In the genomic region with DNA sequence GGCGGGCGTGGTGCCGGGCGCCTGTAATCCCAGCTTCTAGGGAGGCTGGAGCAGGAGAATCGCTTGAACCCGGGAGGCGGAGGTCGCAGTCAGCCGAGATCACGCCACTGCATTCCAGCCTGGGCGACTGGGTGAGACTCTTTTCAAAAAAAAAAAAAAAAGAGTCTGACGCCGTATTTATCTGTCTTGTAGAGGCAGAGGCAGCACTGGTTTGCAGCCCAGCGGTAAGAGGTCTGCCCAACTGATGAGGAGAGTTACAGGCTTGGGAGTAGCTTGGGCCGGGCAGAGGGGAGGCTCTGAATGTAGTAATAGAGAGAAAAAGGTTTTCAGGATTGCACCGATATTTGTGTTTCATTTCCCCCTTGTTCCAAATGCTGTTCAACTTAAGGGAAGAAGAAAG, we compare ENCODE assay signal across 17 cellular contexts. TPM values are rescaled to one million over a fixed set of nuclear protein-coding genes. Genes with fewer than 3 reads are reported as not detected.
DNase-seq lines count a peak whose midpoint lies in the region; ATAC-seq, FAIRE-seq and TF ChIP-seq lines count a peak whose summit lies in the region.
"Had no signal": no experiment of that assay in that cellular context is flagged by ENCODE, and none has a peak within 500 bp of the region (broad histone marks: within the 10 kb centered on the region; RNA-seq: fewer than 3 reads in every experiment).

No MANE protein-coding gene starts in this region.

- H2AK5ac ChIP-seq in mesenchymal stem cell (ENCODE audit: low read length, severe bottlenecking) = no peak overlapping the region

- no peaks in the 10 kb centered on the region; the same call in 2 of the 3 replicates for H3K9me3 Mint-ChIP-seq in GM23338
- H3K9me3 Mint-ChIP-seq in activated naive CD8-positive, alpha-beta T cell treated with anti-CD3 and anti-CD28 coated beads, Interleukin-2, amount 10 ng/mL, durations not matched to agents 7 days and 5 days = no peaks in the 10 kb centered on the region

- TF ChIP-seq EP300 in A549 (IDR thresholded peaks at IDR 0.05) = no peak

- POLR2A ChIA-PET in A549 (lab: Yijun Ruan, JAX) = interaction anchor here (0.5 kb wide), 2 partner anchors 362 to 1781 kb away, joined by 3 to 9 read pairs; no protein-coding TSS in a partner anchor
- POLR2A ChIA-PET in activated naive CD8-positive, alpha-beta T cell treated with anti-CD3 and anti-CD28 coated beads, Interleukin-2, amount 10 ng/mL, durations not matched to agents 7 days and 5 days (lab: Charles Lee) = no interaction called here

- H3K79me2 ChIP-seq in GM23338 (replicated peaks; ENCODE audit: insufficient read depth) = no peaks in the 10 kb centered on the region

- TF ChIP-seq CTCF in A549 (IDR thresholded peaks at IDR 0.05) = no peak
- TF ChIP-seq CTCF in GM23338 (conservative IDR thresholded peaks at IDR 0.05; ENCODE audit: low read depth in 2 of 2) = no peak

- no peak overlapping the region for H2BK120ac ChIP-seq in mesenchymal stem cell (ENCODE audit: low read depth, low read length)

- CTCF ChIA-PET in A549 (lab: Yijun Ruan, JAX) = interaction anchor here (3.9 kb wide), 1 partner anchor 12 kb away, joined by 14 read pairs; no protein-coding TSS in a partner anchor

- TF ChIP-seq POLR2A in A549 (IDR thresholded peaks at IDR 0.05; ENCODE audit: low read length) = no peak

- H3K14ac ChIP-seq in mesenchymal stem cell (ENCODE audit: low read length in 2 of 2) = no peak overlapping the region

- H3K9me3 ChIP-seq in A549 = no peaks in the 10 kb centered on the region
- no peaks in the 10 kb centered on the region for H3K9me3 ChIP-seq in mesenchymal stem cell (ENCODE audit: control insufficient read depth, low read length)
- H3K9me3 ChIP-seq: BE2C had no signal

- peaks cover 31% of the 10 kb centered on the region for H3K4me1 Mint-ChIP-seq in GM23338
- peaks cover 24% of the 10 kb centered on the region for H3K4me1 Mint-ChIP-seq in activated naive CD8-positive, alpha-beta T cell treated with anti-CD3 and anti-CD28 coated beads, Interleukin-2, amount 10 ng/mL, durations not matched to agents 7 days and 5 days

- H3K27ac Mint-ChIP-seq in GM23338 = no peak overlapping the region
- no peak overlapping the region for H3K27ac Mint-ChIP-seq in activated naive CD8-positive, alpha-beta T cell treated with anti-CD3 and anti-CD28 coated beads, Interleukin-2, amount 10 ng/mL, durations not matched to agents 7 days and 5 days

- no peaks in the 10 kb centered on the region; the same call in 2 of the 3 replicates for H3K36me3 Mint-ChIP-seq in GM23338 (ENCODE audit: low read depth)
- no peaks in the 10 kb centered on the region for H3K36me3 Mint-ChIP-seq in activated naive CD8-positive, alpha-beta T cell treated with anti-CD3 and anti-CD28 coated beads, Interleukin-2, amount 10 ng/mL, durations not matched to agents 7 days and 5 days

- no peak overlapping the region for H3K23ac ChIP-seq in mesenchymal stem cell (ENCODE audit: low read length in 2 of 2)

- H4K91ac ChIP-seq in mesenchymal stem cell (ENCODE audit: low read length) = no peak overlapping the region

- no peak overlapping the region for H3K4me3 ChIP-seq in A549
- H3K4me3 ChIP-seq in GM23338 = peak overlapping the region; percentile 50
- peak overlapping the region in 1 of 2 experiments; percentile 81 for H3K4me3 ChIP-seq in mesenchymal stem cell (ENCODE audit: insufficient read depth in 1 of 2, low read depth in 1 of 2, low read length in 2 of 2)

- ATAC-seq in A549 (no peak), GM23338 (peak; percentile 17), GM21576 (IDR thresholded peaks at IDR 0.05; ENCODE audit: unreplicated experiment) (no peak), GM21367 (IDR thresholded peaks at IDR 0.05; ENCODE audit: unreplicated experiment) (no peak)
- no peak for ATAC-seq in activated naive CD8-positive, alpha-beta T cell treated with anti-CD3 and anti-CD28 coated beads, Interleukin-2, amount 10 ng/mL, durations not matched to agents 7 days and 5 days (ENCODE audit: low read depth)
- ATAC-seq: SK-N-SH treated with all-trans-retinoic acid at 6 μM for 48 hours had no signal

- H2BK5ac ChIP-seq in mesenchymal stem cell (ENCODE audit: low read depth, low read length, poor library complexity, severe bottlenecking) = no peak overlapping the region

- peak overlapping the region; percentile 88 for H3K9ac ChIP-seq in mesenchymal stem cell (ENCODE audit: low read length)

- H2BK15ac ChIP-seq in mesenchymal stem cell (ENCODE audit: low read depth, poor library complexity, severe bottlenecking) = no peak overlapping the region

- no peak overlapping the region for H2AFZ ChIP-seq in GM23338
- H2AFZ ChIP-seq in mesenchymal stem cell (ENCODE audit: low read depth, low read length) = no peak overlapping the region

- no peak for TF ChIP-seq RAD21 in A549 (conservative IDR thresholded peaks at IDR 0.05 in 1 of 2, IDR thresholded peaks at IDR 0.05 in 1 of 2)

- H2BK12ac ChIP-seq in mesenchymal stem cell (ENCODE audit: low read length in 2 of 2) = no peak overlapping the region

- H3K27ac ChIP-seq in A549 (peak overlapping the region in 1 of 2 experiments; percentile 86; a peak in 1 of 6 replicates), GM23338 (ENCODE audit: low read depth) (no peak overlapping the region), mesenchymal stem cell (ENCODE audit: low read length, poor library complexity, severe bottlenecking) (no peak overlapping the region), caudate nucleus (ENCODE audit: low read depth, low read length) (no peak overlapping the region)

- H3K79me1 ChIP-seq in mesenchymal stem cell (replicated peaks; ENCODE audit: low read length, poor library complexity, severe bottlenecking) = no peaks in the 10 kb centered on the region

- H3K27me3 ChIP-seq in GM23338 (ENCODE audit: insufficient read depth) (peaks cover 63% of the 10 kb centered on the region), mesenchymal stem cell (ENCODE audit: control insufficient read depth in 1 of 2, insufficient read depth in 1 of 2, low read length in 2 of 2) (peaks cover 37 to 42% of the 10 kb centered on the region in 2 experiments)

- WGBS in A549 (ENCODE audit: missing lambda C conversion rate) = 94% methylated on average over 16 of the region's 16 CpGs
- WGBS in mesenchymal stem cell = 60% methylated on average over 15 of the region's 16 CpGs

- peaks cover 6% of the 10 kb centered on the region; the same call in 1 of the 2 replicates for H4K20me1 ChIP-seq in GM23338 (replicated peaks; ENCODE audit: insufficient read depth)

- H3K4ac ChIP-seq in mesenchymal stem cell (ENCODE audit: low read depth in 1 of 2, low read length in 2 of 2) = no peak overlapping the region

- no peak overlapping the region for H4K8ac ChIP-seq in mesenchymal stem cell (ENCODE audit: low read length)

- H3K4me2 ChIP-seq in A549 = peak overlapping the region; percentile 88
- peak overlapping the region; percentile 73 for H3K4me2 ChIP-seq in GM23338
- no peak overlapping the region for H3K4me2 ChIP-seq in mesenchymal stem cell (ENCODE audit: low read length, poor library complexity, severe bottlenecking)

- peaks cover 17% of the 10 kb centered on the region for H3K4me1 ChIP-seq in A549
- H3K4me1 ChIP-seq in GM23338 (ENCODE audit: insufficient read depth) = peaks cover 36% of the 10 kb centered on the region
- peaks cover 18% of the 10 kb centered on the region for H3K4me1 ChIP-seq in mesenchymal stem cell (ENCODE audit: control insufficient read depth, insufficient read depth, low read depth, low read length)
- H3K4me1 ChIP-seq: BE2C had no signal

- no peak overlapping the region for H3K18ac ChIP-seq in mesenchymal stem cell (ENCODE audit: low read depth in 1 of 2, low read length in 2 of 2)

- no peak for DNase-seq in A549 (ENCODE audit: low read depth in 1 of 2, low spot score in 1 of 2)
- DNase-seq in GM23338 (ENCODE audit: low spot score) = peak; percentile 47
- no peak for DNase-seq in activated naive CD8-positive, alpha-beta T cell treated with anti-CD3 and anti-CD28 coated beads, Interleukin-2, amount 10 ng/mL, durations not matched to agents 7 days and 5 days
- no peak for DNase-seq in mesenchymal stem cell
- DNase-seq in stimulated activated CD4-positive, alpha-beta T cell treated with anti-CD3 and anti-CD28 coated beads, Interleukin-2, amount 100 ng/mL, for 24 hours = no peak
- no peak for DNase-seq in caudate nucleus (lab: John Stamatoyannopoulos, UW)
- DNase-seq: activated CD4-positive, alpha-beta T cell treated with anti-CD3 and anti-CD28 coated beads for 48 hours; BE2C; effector memory CD4-positive, alpha-beta T cell; head of caudate nucleus; NCI-H748 treated with DMSO at 0.1 percent for 48 hours had no signal

- peaks cover 27% of the 10 kb centered on the region for H3F3A ChIP-seq in GM23338 (replicated peaks; ENCODE audit: low read depth)

- no peaks in the 10 kb centered on the region for H3K36me3 ChIP-seq in GM23338 (ENCODE audit: insufficient read depth)
- no peaks in the 10 kb centered on the region for H3K36me3 ChIP-seq in mesenchymal stem cell (ENCODE audit: control insufficient read depth in 1 of 2, insufficient read depth in 2 of 2, low read depth in 1 of 2, low read length in 2 of 2)
- H3K36me3 ChIP-seq: BE2C had no signal

- H3K4me3 Mint-ChIP-seq in GM23338 = peak overlapping the region; percentile 93
- peak overlapping the region; percentile 66 for H3K4me3 Mint-ChIP-seq in activated naive CD8-positive, alpha-beta T cell treated with anti-CD3 and anti-CD28 coated beads, Interleukin-2, amount 10 ng/mL, durations not matched to agents 7 days and 5 days

- FAIRE-seq in A549 (lab: Jason Lieb, UNC) = no peak

- H3K9me2 ChIP-seq in GM23338 (ENCODE audit: insufficient read depth) = no peaks in the 10 kb centered on the region

- H3K27me3 Mint-ChIP-seq in GM23338 (ENCODE audit: insufficient read depth, low read depth, poor library complexity) = peaks cover 66% of the 10 kb centered on the region
- H3K27me3 Mint-ChIP-seq in activated naive CD8-positive, alpha-beta T cell treated with anti-CD3 and anti-CD28 coated beads, Interleukin-2, amount 10 ng/mL, durations not matched to agents 7 days and 5 days = peaks cover 95% of the 10 kb centered on the region

TF ChIP-seq in A549, 52 proteins besides CTCF, POLR2A, EP300 and RAD21 (continues in another document):
- TF ChIP-seq EHF (CRISPR knock-in tag; IDR thresholded peaks at IDR 0.05) (no peak), NPAS2 (CRISPR knock-in tag; IDR thresholded peaks at IDR 0.05; ENCODE audit: borderline replicate concordance) (no peak)

TF ChIP-seq in GM23338, 12 proteins besides CTCF, POLR2A, EP300 and RAD21 (continues in another document):
- no peak for TF ChIP-seq JUNB (IDR thresholded peaks at IDR 0.05; ENCODE audit: unreplicated experiment)

RNA-seq across cellular contexts. Expression of a gene that starts 9.4 kb away (rescaled TPM):
- polyA plus RNA-seq in A549 (2011; rRNA removed) (2.5 and 3.8 TPM in 2 replicates), A549 (2017; fragmentation: RNase III; extraction: RNeasy Plus Mini Kit Qiagen cat#74134 plus additional on column Dnase treatment) (2.5 to 3.3 TPM (median 3.2 TPM) in 3 replicates), GM23338 (2016; fragmentation: Nextera tagmentation; extraction: Ambion mirVana) (0.14 TPM in 1 of 2 replicates, not detected in the other)
- polyA plus RNA-seq in A549 (2012; cell fraction: cytosol; rRNA removed) = 2.8 and 4.0 TPM in 2 replicates
- polyA plus RNA-seq in A549 (2012; cell fraction: nucleus; rRNA removed) = 2.9 and 7.2 TPM in 2 replicates
- polyA minus RNA-seq in A549 (2011; rRNA and poly(A)+ RNA removed) = 1.3 and 1.6 TPM in 2 replicates
- total RNA-seq in GM23338 (2014; rRNA removed; shearing (Covaris generic)) = 0.12 and 0.49 TPM in 2 replicates
- not detected for total RNA-seq in activated naive CD8-positive, alpha-beta T cell treated with anti-CD3 and anti-CD28 coated beads, Interleukin-2, amount 10 ng/mL, durations not matched to agents 7 days and 5 days
- not detected for polyA plus RNA-seq in mesenchymal stem cell (2013, experiment 1 of 2)
- not detected for polyA plus RNA-seq in mesenchymal stem cell (2013, experiment 2 of 2)
- total RNA-seq: mononuclear cell, sciatic nerve, urinary bladder had no signal
- polyA plus RNA-seq: urinary bladder had no signal
